29 cellular contexts compared by ENCODE assay signal in genomic region chr2:75361486-75361885, GRCh38.
"Had no signal": no experiment of that assay in that cellular context is flagged by ENCODE, and none has a peak within 500 bp of the region (broad histone marks: within the 10 kb centered on the region; RNA-seq: fewer than 3 reads in every experiment).

No MANE protein-coding gene starts in this region.

- H3K27ac Mint-ChIP-seq: activated CD4-positive, alpha-beta T cell treated with anti-CD3 and anti-CD28 coated beads for 36 hours; activated naive CD4-positive, alpha-beta T cell treated with anti-CD3 and anti-CD28 coated beads for 36 hours; activated naive CD8-positive, alpha-beta T cell treated with anti-CD3 and anti-CD28 coated beads for 36 hours; brain; mesothelial cell of epicardium; naive B cell; progenitor cell of endocrine pancreas; stimulated activated effector memory CD8-positive, alpha-beta T cell treated with anti-CD3 and anti-CD28 coated beads, Interleukin-12 subunit alpha, Interleukin-12 subunit beta, amount 100 ng/mL, for 72 hours; T-helper 1 cell treated with Interleukin-12 subunit alpha and Interleukin-12 subunit beta and Interleukin-4 antibody, amounts not matched to agents 30 μg/mL and 1 μg/mL, for 36 hours had no signal

- DNase-seq: activated CD4-positive, alpha-beta T cell treated with anti-CD3 and anti-CD28 coated beads for 36 hours; activated CD4-positive, CD25-positive, alpha-beta regulatory T cell; activated effector memory CD4-positive, alpha-beta T cell treated with anti-CD3 and anti-CD28 coated beads, Interleukin-2, amount 50 U/mL, for 16 hours; activated naive CD4-positive, alpha-beta T cell treated with anti-CD3 and anti-CD28 coated beads for 36 hours; activated naive CD8-positive, alpha-beta T cell treated with anti-CD3 and anti-CD28 coated beads for 36 hours; activated T-cell treated with anti-CD3 and anti-CD28 coated beads for 4 hours; adrenal gland; aorta; cerebellar nuclear complex; colonic mucosa; effector memory CD4-positive, alpha-beta T cell; foreskin fibroblast; heart left ventricle; naive B cell; ovary; retina; stimulated activated CD4-positive, alpha-beta T cell treated with anti-CD3 and anti-CD28 coated beads, Interleukin-12 subunit alpha, Interleukin-12 subunit beta, amount 100 ng/mL, for 4 hours; stimulated activated CD4-positive, alpha-beta T cell treated with anti-CD3 and anti-CD28 coated beads, Interleukin-4, amount 100 ng/mL, for 1 hour; stomach; T-helper 9 cell; thyroid gland; upper lobe of left lung had no signal

- H3K4me3 Mint-ChIP-seq: activated CD4-positive, alpha-beta T cell treated with anti-CD3 and anti-CD28 coated beads for 36 hours; activated naive CD4-positive, alpha-beta T cell treated with anti-CD3 and anti-CD28 coated beads for 36 hours; activated naive CD8-positive, alpha-beta T cell treated with anti-CD3 and anti-CD28 coated beads for 36 hours; brain; mesothelial cell of epicardium; naive B cell; stimulated activated effector memory CD8-positive, alpha-beta T cell treated with anti-CD3 and anti-CD28 coated beads, Interleukin-12 subunit alpha, Interleukin-12 subunit beta, amount 100 ng/mL, for 72 hours; T-helper 1 cell treated with Interleukin-12 subunit alpha and Interleukin-12 subunit beta and Interleukin-4 antibody, amounts not matched to agents 30 μg/mL and 1 μg/mL, for 36 hours had no signal

- H3K27me3 Mint-ChIP-seq: activated CD4-positive, alpha-beta T cell treated with anti-CD3 and anti-CD28 coated beads for 36 hours; activated naive CD8-positive, alpha-beta T cell treated with anti-CD3 and anti-CD28 coated beads for 36 hours; brain; progenitor cell of endocrine pancreas had no signal

- ATAC-seq: activated CD4-positive, alpha-beta T cell treated with anti-CD3 and anti-CD28 coated beads for 36 hours; esophagus mucosa; heart left ventricle; sciatic nerve; stimulated activated effector memory CD8-positive, alpha-beta T cell treated with anti-CD3 and anti-CD28 coated beads, Interleukin-12 subunit alpha, Interleukin-12 subunit beta, amount 100 ng/mL, for 72 hours had no signal

- H3K9me3 Mint-ChIP-seq: stimulated activated effector memory CD8-positive, alpha-beta T cell treated with anti-CD3 and anti-CD28 coated beads, Interleukin-12 subunit alpha, Interleukin-12 subunit beta, amount 100 ng/mL, for 72 hours; T-helper 1 cell treated with Interleukin-12 subunit alpha and Interleukin-12 subunit beta and Interleukin-4 antibody, amounts not matched to agents 30 μg/mL and 1 μg/mL, for 36 hours had no signal

- H3K4me1 Mint-ChIP-seq: activated CD4-positive, alpha-beta T cell treated with anti-CD3 and anti-CD28 coated beads for 36 hours; activated naive CD8-positive, alpha-beta T cell treated with anti-CD3 and anti-CD28 coated beads for 36 hours; brain; naive B cell; stimulated activated effector memory CD8-positive, alpha-beta T cell treated with anti-CD3 and anti-CD28 coated beads, Interleukin-12 subunit alpha, Interleukin-12 subunit beta, amount 100 ng/mL, for 72 hours had no signal

- H3K36me3 Mint-ChIP-seq: brain; mesothelial cell of epicardium; stimulated activated effector memory CD8-positive, alpha-beta T cell treated with anti-CD3 and anti-CD28 coated beads, Interleukin-12 subunit alpha, Interleukin-12 subunit beta, amount 100 ng/mL, for 72 hours had no signal
